28 cellular contexts compared by ENCODE assay signal in genomic region chr1:97925161-97925560, GRCh38. TPM values are rescaled to one million over a fixed set of nuclear protein-coding genes. Genes with fewer than 3 reads are reported as not detected.
DNase-seq lines count a peak whose midpoint lies in the region; ATAC-seq and TF ChIP-seq lines count a peak whose summit lies in the region.
"Had no signal": no experiment of that assay in that cellular context is flagged by ENCODE, and none has a peak within 500 bp of the region (broad histone marks: within the 10 kb centered on the region; RNA-seq: fewer than 3 reads in every experiment).

No MANE protein-coding gene starts in this region.

- peaks cover 6% of the 10 kb centered on the region for H3K4me1 Mint-ChIP-seq in endodermal cell
- H3K4me1 Mint-ChIP-seq in neural progenitor cell: peaks cover 20% of the 10 kb centered on the region

- H3K9ac ChIP-seq in endodermal cell (ENCODE audit: extremely low read depth, low read length, poor library complexity, severe bottlenecking) (no peak overlapping the region), neuronal stem cell (ENCODE audit: low read depth, low read length, poor library complexity) (no peak overlapping the region), neural progenitor cell (no peak overlapping the region)

- H4K20me1 ChIP-seq in neural progenitor cell (ENCODE audit: low read depth): no peaks in the 10 kb centered on the region

- H3K23ac ChIP-seq in neuronal stem cell (ENCODE audit: low read depth, low read length, poor library complexity): no peak overlapping the region

- H3K4me3 Mint-ChIP-seq in endodermal cell: no peak overlapping the region
- no peak overlapping the region for H3K4me3 Mint-ChIP-seq in neural progenitor cell
- H3K4me3 Mint-ChIP-seq: activated B cell treated with CpG ODN at 0.5 μM for 24 hours, CD14-positive monocyte, T-cell had no signal

- no peak overlapping the region for H2BK5ac ChIP-seq in neuronal stem cell (ENCODE audit: low read length)

- H3K36me3 ChIP-seq in endodermal cell (ENCODE audit: control insufficient read depth, insufficient read depth, low read length): no peaks in the 10 kb centered on the region
- H3K36me3 ChIP-seq in neuronal stem cell (replicated peaks in 1 of 2; ENCODE audit: control insufficient read depth in 2 of 2, insufficient read depth in 2 of 2, low read length in 2 of 2): no peaks in the 10 kb centered on the region
- no peaks in the 10 kb centered on the region for H3K36me3 ChIP-seq in neural progenitor cell
- H3K36me3 ChIP-seq: brain microvascular endothelial cell, HAP-1, Peyer's patch, sigmoid colon, thoracic aorta had no signal

- no peak overlapping the region for H2BK120ac ChIP-seq in neuronal stem cell (ENCODE audit: low read depth, low read length)

- H3K4me1 ChIP-seq in endodermal cell (ENCODE audit: control insufficient read depth, insufficient read depth, low read length) (no peaks in the 10 kb centered on the region), neuronal stem cell (ENCODE audit: control insufficient read depth in 2 of 2, insufficient read depth in 1 of 2, low read depth in 1 of 2, low read length in 2 of 2) (peaks cover 2 to 6% of the 10 kb centered on the region in 2 donors), neural progenitor cell (no peaks in the 10 kb centered on the region)
- H3K4me1 ChIP-seq: sigmoid colon had no signal

- no peak overlapping the region for H3K4ac ChIP-seq in neuronal stem cell (ENCODE audit: low read length)

- H3K4me3 ChIP-seq in endodermal cell (ENCODE audit: low read length) (no peak overlapping the region), neuronal stem cell (ENCODE audit: low read length in 2 of 2) (no peak overlapping the region), neural progenitor cell (no peak overlapping the region)
- H3K4me3 ChIP-seq: HAP-1, lung, Peyer's patch, sigmoid colon, thoracic aorta had no signal

- H2BK12ac ChIP-seq in neuronal stem cell (ENCODE audit: low read length): no peak overlapping the region

- H3K27ac Mint-ChIP-seq in endodermal cell (no peak overlapping the region), neural progenitor cell (no peak overlapping the region)
- H3K27ac Mint-ChIP-seq: activated B cell treated with CpG ODN at 0.5 μM for 24 hours, CD14-positive monocyte, progenitor cell of endocrine pancreas, T-cell had no signal

- H2AFZ ChIP-seq in neuronal stem cell (ENCODE audit: low read length) (peak overlapping the region; percentile 35), neural progenitor cell (replicated peaks) (no peak overlapping the region)

- H3K18ac ChIP-seq in neuronal stem cell (ENCODE audit: low read length): no peak overlapping the region

- H4K8ac ChIP-seq in neuronal stem cell (ENCODE audit: low read depth, low read length): no peak overlapping the region

- peaks cover 14% of the 10 kb centered on the region for H3F3A ChIP-seq in neural progenitor cell (ENCODE audit: low read depth)

- no peak overlapping the region for H4K91ac ChIP-seq in neuronal stem cell (ENCODE audit: low read depth, low read length, poor library complexity)

- H3K27me3 ChIP-seq in endodermal cell (ENCODE audit: control insufficient read depth, insufficient read depth, low read length, poor library complexity, severe bottlenecking) (no peaks in the 10 kb centered on the region), neuronal stem cell (ENCODE audit: control insufficient read depth in 3 of 3, insufficient read depth in 3 of 3, low read depth in 1 of 3, low read length in 3 of 3) (peaks cover 0 to 2% (median 0%) of the 10 kb centered on the region in 3 experiments), neural progenitor cell (peaks cover 6% of the 10 kb centered on the region)
- H3K27me3 ChIP-seq: brain microvascular endothelial cell, Peyer's patch, sigmoid colon had no signal

- peak overlapping the region; percentile 45 for H2BK15ac ChIP-seq in neuronal stem cell (ENCODE audit: low read length)

- TF ChIP-seq CTCF in endodermal cell (conservative IDR thresholded peaks at IDR 0.05) (no peak), neural progenitor cell (IDR thresholded peaks at IDR 0.05) (no peak)

- H3K14ac ChIP-seq in neuronal stem cell (ENCODE audit: low read length): no peak overlapping the region

- H3K9me3 Mint-ChIP-seq in endodermal cell (no peaks in the 10 kb centered on the region), neural progenitor cell (no peaks in the 10 kb centered on the region)
- H3K9me3 Mint-ChIP-seq: activated B cell treated with CpG ODN at 0.5 μM for 24 hours, CD14-positive monocyte, T-cell had no signal

- intact Hi-C loops in sciatic nerve (cut with DNase I): no loop called here

- H3K27ac ChIP-seq in endodermal cell (ENCODE audit: low read depth, low read length) (no peak overlapping the region), neuronal stem cell (replicated peaks; ENCODE audit: low read length) (no peak overlapping the region), neural progenitor cell (no peak overlapping the region)
- H3K27ac ChIP-seq: 22Rv1, brain microvascular endothelial cell, Peyer's patch, sigmoid colon, thoracic aorta had no signal

- no peaks in the 10 kb centered on the region for H3K27me3 Mint-ChIP-seq in endodermal cell (ENCODE audit: insufficient read depth)
- H3K27me3 Mint-ChIP-seq in neural progenitor cell (ENCODE audit: insufficient read depth, low read depth): peaks cover 4% of the 10 kb centered on the region
- H3K27me3 Mint-ChIP-seq: activated B cell treated with CpG ODN at 0.5 μM for 24 hours, progenitor cell of endocrine pancreas, T-cell had no signal

- H3K9me3 ChIP-seq in endodermal cell (ENCODE audit: control insufficient read depth, low read length) (no peaks in the 10 kb centered on the region), neuronal stem cell (replicated peaks in 1 of 2; ENCODE audit: control insufficient read depth in 2 of 2, insufficient read depth in 1 of 2, low read depth in 1 of 2, low read length in 2 of 2) (peaks cover 0 to 2% of the 10 kb centered on the region in 2 donors), neural progenitor cell (ENCODE audit: low read depth) (no peaks in the 10 kb centered on the region)
- H3K9me3 ChIP-seq: HAP-1, Peyer's patch, sigmoid colon, thoracic aorta had no signal

- H3K36me3 Mint-ChIP-seq in endodermal cell (ENCODE audit: low read depth): no peaks in the 10 kb centered on the region
- no peaks in the 10 kb centered on the region for H3K36me3 Mint-ChIP-seq in neural progenitor cell
- H3K36me3 Mint-ChIP-seq: CD14-positive monocyte, T-cell had no signal

- peak; percentile 77 for DNase-seq in DMS 273 (lab: John Stamatoyannopoulos, UW; ENCODE audit: unreplicated experiment)
- no peak for DNase-seq in DMS 273 treated with DMSO at 0.1 percent for 48 hours (lab: John Stamatoyannopoulos, UW)
- DNase-seq in NCI-H1694 treated with DMSO at 0.1 percent for 48 hours (lab: John Stamatoyannopoulos, UW): peak; percentile 58
- peak; percentile 45 for DNase-seq in endodermal cell
- DNase-seq in neuronal stem cell (ENCODE audit: low spot score): no peak
- no peak for DNase-seq in GOT3 (lab: John Stamatoyannopoulos, UW)
- no peak for DNase-seq in neural progenitor cell (ENCODE audit: low spot score)
- no peak for DNase-seq in sciatic nerve (ENCODE audit: low spot score)
- DNase-seq: activated B cell treated with CpG ODN at 0.5 μM for 24 hours; activated naive CD4-positive, alpha-beta T cell treated with Interleukin-2 at 50 U/mL for 16 hours; brain microvascular endothelial cell; Calu3; kidney glomerular epithelial cell; MM.1S; NCI-H2081; NCI-H510A; Peyer's patch; sigmoid colon; stimulated activated CD4-positive, alpha-beta T cell treated with anti-CD3 and anti-CD28 coated beads, Interleukin-15, amount 100 ng/mL, for 24 hours; stimulated activated naive CD8-positive, alpha-beta T cell treated with anti-CD3 and anti-CD28 coated beads, Interleukin-15, Interleukin-2, amounts not matched to agents 100 U/mL and 50 U/mL, for 24 hours; T-cell had no signal

- H2AK5ac ChIP-seq in neuronal stem cell (ENCODE audit: low read depth, low read length): no peak overlapping the region

- H3K79me1 ChIP-seq in neuronal stem cell (ENCODE audit: low read depth, low read length): no peaks in the 10 kb centered on the region

- no peak overlapping the region for H3K4me2 ChIP-seq in neuronal stem cell (ENCODE audit: insufficient read depth, low read length, poor library complexity, severe bottlenecking)
- no peak overlapping the region for H3K4me2 ChIP-seq in neural progenitor cell

- no peak for ATAC-seq in sciatic nerve
- ATAC-seq: stimulated activated naive CD8-positive, alpha-beta T cell treated with anti-CD3 and anti-CD28 coated beads, Interleukin-15, Interleukin-2, amounts not matched to agents 100 U/mL and 50 U/mL, for 24 hours; T-cell had no signal

- no peaks in the 10 kb centered on the region for H3K79me2 ChIP-seq in neural progenitor cell (ENCODE audit: low read depth)

RNA-seq across cellular contexts. Expression of gene DPYD, which starts 4.3 kb away (rescaled TPM):
- total RNA-seq in endodermal cell: 10 to 100 TPM in 1 of 2 donors, 1 to 10 TPM in 1; 9.2 to 17.5 TPM
- polyA plus RNA-seq in endodermal cell (2013, experiment 1 of 2): 4.2 TPM
- polyA plus RNA-seq in endodermal cell (2013, experiment 2 of 2): 4.9 TPM
- 0.50 TPM for polyA plus RNA-seq in neuronal stem cell (2013, experiment 1 of 2)
- 0.66 TPM for polyA plus RNA-seq in neuronal stem cell (2013, experiment 2 of 2)
- total RNA-seq in neural progenitor cell (ENCODE audit: low replicate concordance): 0.43 and 0.50 TPM in 2 replicates
- total RNA-seq in sciatic nerve: 45.7 TPM
- total RNA-seq: G401 had no signal

Comparison
In these comparisons a context has a peak if more than half of its experiments do, and no peak if none do; other contexts are left out.
1. DNase-seq: peak in DMS 273 (single experiment), NCI-H1694 treated with DMSO at 0.1 percent for 48 hours (single experiment) and endodermal cell (single experiment); none in DMS 273 treated with DMSO at 0.1 percent for 48 hours (single experiment), neuronal stem cell (single experiment), GOT3 (single experiment), neural progenitor cell (single experiment) and sciatic nerve (single experiment).